ENCODE assay signal across 2 cellular contexts in the genomic region with DNA sequence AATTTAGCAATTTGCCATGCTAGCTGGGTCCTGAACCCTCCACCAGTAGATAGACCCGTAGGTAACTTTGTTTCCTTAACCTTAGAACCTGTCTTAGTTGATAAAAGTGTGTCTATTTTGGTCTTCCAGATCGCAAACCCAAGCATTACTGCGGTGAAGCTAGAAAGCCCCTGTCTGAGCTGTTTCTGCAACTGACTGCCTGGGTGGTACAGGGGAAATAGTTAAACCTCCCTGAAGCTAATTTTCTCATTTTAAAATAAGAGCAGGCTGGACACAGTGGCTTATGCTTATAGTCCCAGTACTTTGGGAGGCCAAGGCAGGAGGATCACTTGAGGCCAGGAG.
TF ChIP-seq lines count a peak whose summit lies in the region.

No MANE protein-coding gene starts in this region.

TF ChIP-seq in H1, 55 proteins besides CTCF, POLR2A, EP300 and RAD21:
- TF ChIP-seq TAF1 (IDR thresholded peaks at IDR 0.05; ENCODE audit: low read depth, low read length) (no peak), NRF1 (IDR thresholded peaks at IDR 0.05; ENCODE audit: low read depth, low read length) (no peak), YY1 (IDR thresholded peaks at IDR 0.05; ENCODE audit: low read depth, low read length) (no peak), RNF2 (IDR thresholded peaks at IDR 0.05; ENCODE audit: borderline replicate concordance, low read depth, low read length, missing control alignments, poor library complexity, severe bottlenecking) (no peak), NANOG (IDR thresholded peaks at IDR 0.05; ENCODE audit: insufficient read depth, low read depth, low read length, poor library complexity, severe bottlenecking) (no peak), BCL11A (IDR thresholded peaks at IDR 0.05; ENCODE audit: low read depth in 2 of 2, low read length in 2 of 2) (no peak)

TF ChIP-seq in GM23338, 12 proteins besides CTCF, POLR2A, EP300 and RAD21:
- no peak for TF ChIP-seq POLR2AphosphoS5 (IDR thresholded peaks at IDR 0.05; ENCODE audit: low read depth)
- no peak for TF ChIP-seq ZNF331 (CRISPR knock-in tag; IDR thresholded peaks at IDR 0.05; ENCODE audit: low read depth)
- no peak for TF ChIP-seq REST (IDR thresholded peaks at IDR 0.05; ENCODE audit: unreplicated experiment)
- TF ChIP-seq ZNF462 (CRISPR knock-in tag; IDR thresholded peaks at IDR 0.05) = no peak
- TF ChIP-seq JUNB (IDR thresholded peaks at IDR 0.05; ENCODE audit: unreplicated experiment) = no peak
- TF ChIP-seq EZH2phosphoT487 (IDR thresholded peaks at IDR 0.05; ENCODE audit: unreplicated experiment) = no peak
- no peak for TF ChIP-seq NANOG (IDR thresholded peaks at IDR 0.05; ENCODE audit: borderline replicate concordance)
- TF ChIP-seq STAT1 (IDR thresholded peaks at IDR 0.05; ENCODE audit: unreplicated experiment) = no peak
- TF ChIP-seq EZH2 (IDR thresholded peaks at IDR 0.05; ENCODE audit: low read depth, unreplicated experiment) = no peak
- TF ChIP-seq, protein P1, sequence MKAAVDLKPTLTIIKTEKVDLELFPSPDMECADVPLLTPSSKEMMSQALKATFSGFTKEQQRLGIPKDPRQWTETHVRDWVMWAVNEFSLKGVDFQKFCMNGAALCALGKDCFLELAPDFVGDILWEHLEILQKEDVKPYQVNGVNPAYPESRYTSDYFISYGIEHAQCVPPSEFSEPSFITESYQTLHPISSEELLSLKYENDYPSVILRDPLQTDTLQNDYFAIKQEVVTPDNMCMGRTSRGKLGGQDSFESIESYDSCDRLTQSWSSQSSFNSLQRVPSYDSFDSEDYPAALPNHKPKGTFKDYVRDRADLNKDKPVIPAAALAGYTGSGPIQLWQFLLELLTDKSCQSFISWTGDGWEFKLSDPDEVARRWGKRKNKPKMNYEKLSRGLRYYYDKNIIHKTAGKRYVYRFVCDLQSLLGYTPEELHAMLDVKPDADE (IDR thresholded peaks at IDR 0.05) = no peak
- no peak for TF ChIP-seq CREB1 (CRISPR knock-in tag; IDR thresholded peaks at IDR 0.05; ENCODE audit: low read depth)
- TF ChIP-seq ZNF114 (CRISPR knock-in tag; IDR thresholded peaks at IDR 0.05) = no peak
